Comparison of ENCODE assay signal across 16 cellular contexts in genomic region chr12:51910168-51910567, GRCh38. TPM values are rescaled to one million over a fixed set of nuclear protein-coding genes. Genes with fewer than 3 reads are reported as not detected.
A peak's percentile ranks its signal among the peaks of the same experiment; 100 is the strongest.
DNase-seq lines count a peak whose midpoint lies in the region; ATAC-seq and TF ChIP-seq lines count a peak whose summit lies in the region.
"Had no signal": no experiment of that assay in that cellular context is flagged by ENCODE, and none has a peak within 500 bp of the region (broad histone marks: within the 10 kb centered on the region; RNA-seq: fewer than 3 reads in every experiment).

No MANE protein-coding gene starts in this region.

- 75% methylated on average over 6 of the region's 6 CpGs for WGBS in prostate gland

- H3K9ac ChIP-seq in BLaER1 = no peak overlapping the region
- peak overlapping the region in 2 of 3 donors; percentile 20 to 45 for H3K9ac ChIP-seq in skeletal muscle tissue (ENCODE audit: low read depth in 1 of 3, low read length in 3 of 3)
- H3K9ac ChIP-seq: SK-N-SH had no signal

- TF ChIP-seq POLR2A in prostate gland (IDR thresholded peaks at IDR 0.05) = no peak

- intact Hi-C loops in prostate gland (cut with DNase I) = no loop called here

- H3K4me1 ChIP-seq in BLaER1 (peaks cover 32% of the 10 kb centered on the region), skeletal muscle tissue (ENCODE audit: control insufficient read depth in 3 of 3, insufficient read depth in 3 of 3, low read length in 3 of 3) (peaks cover 63 to 72% (median 65%) of the 10 kb centered on the region in 3 donors), prostate gland (replicated peaks) (no peaks in the 10 kb centered on the region)

- peak; percentile 45 for DNase-seq in islet precursor cell
- no peak for DNase-seq in stimulated activated CD8-positive, alpha-beta memory T cell treated with anti-CD3 and anti-CD28 coated beads, Interleukin-4, amount 100 ng/mL, for 48 hours
- no peak for DNase-seq in prostate gland (ENCODE audit: low spot score)
- DNase-seq: activated CD8-positive, alpha-beta T cell treated with anti-CD3 and anti-CD28 coated beads for 36 hours; foreskin keratinocyte; GOT3; KBM-7; OCI-M1; stimulated activated CD4-positive, alpha-beta T cell treated with anti-CD3 and anti-CD28 coated beads, Interleukin-2, amount 100 ng/mL, for 48 hours had no signal

- H3K27me3 ChIP-seq in BLaER1 (peaks cover 26% of the 10 kb centered on the region), skeletal muscle tissue (ENCODE audit: control insufficient read depth in 3 of 3, insufficient read depth in 3 of 3, low read length in 3 of 3) (peaks cover 6 to 27% (median 14%) of the 10 kb centered on the region in 3 donors), prostate gland (replicated peaks; ENCODE audit: insufficient read depth) (no peaks in the 10 kb centered on the region)

- H3K27ac ChIP-seq in BLaER1 (no peak overlapping the region), cingulate gyrus (ENCODE audit: low read depth, low read length) (peak overlapping the region; percentile 39), skeletal muscle tissue (ENCODE audit: low read depth, low read length) (peak overlapping the region; percentile 20), prostate gland (peak overlapping the region in 1 of 2 donors; percentile 21)
- H3K27ac ChIP-seq: foreskin keratinocyte had no signal

- ATAC-seq in GM21515 (IDR thresholded peaks at IDR 0.05; ENCODE audit: unreplicated experiment) = no peak
- no peak for ATAC-seq in HG03095 (IDR thresholded peaks at IDR 0.05; ENCODE audit: unreplicated experiment)
- ATAC-seq: activated CD8-positive, alpha-beta T cell treated with anti-CD3 and anti-CD28 coated beads for 36 hours; foreskin keratinocyte had no signal

- H3K36me3 ChIP-seq in BLaER1 (no peaks in the 10 kb centered on the region), skeletal muscle tissue (ENCODE audit: control insufficient read depth in 3 of 3, insufficient read depth in 3 of 3, low read length in 3 of 3) (peaks cover 0 to 6% (median 0%) of the 10 kb centered on the region in 3 donors), prostate gland (no peaks in the 10 kb centered on the region)

- no peak for TF ChIP-seq CTCF in prostate gland (IDR thresholded peaks at IDR 0.05)

- peaks cover 4% of the 10 kb centered on the region for H3K9me3 ChIP-seq in BLaER1
- H3K9me3 ChIP-seq in skeletal muscle tissue (ENCODE audit: control insufficient read depth in 3 of 3, low read length in 3 of 3) = no peaks in the 10 kb centered on the region
- no peaks in the 10 kb centered on the region for H3K9me3 ChIP-seq in prostate gland
- H3K9me3 ChIP-seq: SK-N-SH had no signal

- H3K4me3 ChIP-seq in BLaER1 (no peak overlapping the region), skeletal muscle tissue (ENCODE audit: low read length in 3 of 3) (peak overlapping the region; percentile 12 to 54 (median 28)), prostate gland (no peak overlapping the region)

- H3K4me2 ChIP-seq in BLaER1 = peak overlapping the region; percentile 69
- H3K4me2 ChIP-seq: SK-N-SH had no signal

- no peaks in the 10 kb centered on the region for H4K20me1 ChIP-seq in BLaER1

RNA-seq across cellular contexts. Expression of gene ACVRL1, which starts 2.9 kb away (rescaled TPM):
- total RNA-seq in skeletal muscle tissue (56.9 TPM), prostate gland (10 to 100 TPM; 31.1 to 34.8 TPM)
- total RNA-seq: activated CD8-positive, alpha-beta T cell treated with anti-CD3 and anti-CD28 coated beads for 36 hours; foreskin keratinocyte had no signal

RNA-seq across cellular contexts. Expression of gene ANKRD33, which starts 22.3 kb away (rescaled TPM):
- total RNA-seq in skeletal muscle tissue = not detected
- total RNA-seq in prostate gland = not detected
- total RNA-seq: activated CD8-positive, alpha-beta T cell treated with anti-CD3 and anti-CD28 coated beads for 36 hours; foreskin keratinocyte; myocyte had no signal

RNA-seq across cellular contexts. Expression of gene ACVR1B, which starts 41.3 kb away (rescaled TPM):
- total RNA-seq in skeletal muscle tissue (8.4 TPM), prostate gland (10 to 100 TPM; 39.6 to 43.3 TPM)

Comparison
In these comparisons a context has a peak if more than half of its experiments do, and no peak if none do; other contexts are left out.
1. H3K4me3 ChIP-seq: peak in skeletal muscle tissue (3 of 3); none in BLaER1 (single experiment) and prostate gland (0 of 2).